ENCODE assay signal across 1 cellular context in genomic region chr9:121619989-121620673, GRCh38.
TF ChIP-seq lines count a peak whose summit lies in the region.

No MANE protein-coding gene starts in this region.

TF ChIP-seq in liver, 16 proteins besides CTCF, POLR2A, EP300 and RAD21:
- TF ChIP-seq, protein P1, sequence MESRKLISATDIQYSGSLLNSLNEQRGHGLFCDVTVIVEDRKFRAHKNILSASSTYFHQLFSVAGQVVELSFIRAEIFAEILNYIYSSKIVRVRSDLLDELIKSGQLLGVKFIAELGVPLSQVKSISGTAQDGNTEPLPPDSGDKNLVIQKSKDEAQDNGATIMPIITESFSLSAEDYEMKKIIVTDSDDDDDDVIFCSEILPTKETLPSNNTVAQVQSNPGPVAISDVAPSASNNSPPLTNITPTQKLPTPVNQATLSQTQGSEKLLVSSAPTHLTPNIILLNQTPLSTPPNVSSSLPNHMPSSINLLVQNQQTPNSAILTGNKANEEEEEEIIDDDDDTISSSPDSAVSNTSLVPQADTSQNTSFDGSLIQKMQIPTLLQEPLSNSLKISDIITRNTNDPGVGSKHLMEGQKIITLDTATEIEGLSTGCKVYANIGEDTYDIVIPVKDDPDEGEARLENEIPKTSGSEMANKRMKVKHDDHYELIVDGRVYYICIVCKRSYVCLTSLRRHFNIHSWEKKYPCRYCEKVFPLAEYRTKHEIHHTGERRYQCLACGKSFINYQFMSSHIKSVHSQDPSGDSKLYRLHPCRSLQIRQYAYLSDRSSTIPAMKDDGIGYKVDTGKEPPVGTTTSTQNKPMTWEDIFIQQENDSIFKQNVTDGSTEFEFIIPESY (IDR thresholded peaks at IDR 0.05), result no peak
- TF ChIP-seq NR2F2 (IDR thresholded peaks at IDR 0.05), result peak; percentile 87
- no peak for TF ChIP-seq TAF1 (conservative IDR thresholded peaks at IDR 0.05)
- no peak for TF ChIP-seq HNF4G (IDR thresholded peaks at IDR 0.05)
- no peak for TF ChIP-seq RXRA (IDR thresholded peaks at IDR 0.05)
- TF ChIP-seq SP1 (IDR thresholded peaks at IDR 0.05), result peak; percentile 23
